ENCODE assay signal across 10 cellular contexts in genomic region chr6:111888928-111889696, GRCh38. TPM values are rescaled to one million over a fixed set of nuclear protein-coding genes. Genes with fewer than 3 reads are reported as not detected.
A peak's percentile ranks its signal among the peaks of the same experiment; 100 is the strongest.
DNase-seq lines count a peak whose midpoint lies in the region; ATAC-seq and TF ChIP-seq lines count a peak whose summit lies in the region.
"Had no signal": no experiment of that assay in that cellular context is flagged by ENCODE, and none has a peak within 500 bp of the region (broad histone marks: within the 10 kb centered on the region; RNA-seq: fewer than 3 reads in every experiment).

No MANE protein-coding gene starts in this region.

- in situ Hi-C loops in G401 (cut with HindIII; ENCODE audit: low sequenced_read_pairs): no loop called here

- DNase-seq in G401 (ENCODE audit: low spot score): peak; percentile 38
- DNase-seq in NCI-H774 (lab: John Stamatoyannopoulos, UW): peak; percentile 48
- no peak for DNase-seq in fibroblast of villous mesenchyme (ENCODE audit: low read depth)
- DNase-seq in omental fat pad (ENCODE audit: low spot score): no peak
- DNase-seq in kidney tubule cell (ENCODE audit: low spot score): no peak
- DNase-seq: DND-41 had no signal

- peak; percentile 51 for ATAC-seq in omental fat pad (ENCODE audit: low FRiP score)
- no peak for ATAC-seq in GM18858 (IDR thresholded peaks at IDR 0.05; ENCODE audit: unreplicated experiment)
- ATAC-seq in GM19324 (IDR thresholded peaks at IDR 0.05; ENCODE audit: low FRiP score, unreplicated experiment): no peak
- no peak for ATAC-seq in HG03108 (IDR thresholded peaks at IDR 0.05; ENCODE audit: unreplicated experiment)
- ATAC-seq: esophagus mucosa had no signal

- peak overlapping the region; percentile 7 for H3K4me3 ChIP-seq in fibroblast of villous mesenchyme (ENCODE audit: low read depth, low read length)

- no peak for TF ChIP-seq CTCF in fibroblast of villous mesenchyme (IDR thresholded peaks at IDR 0.05; ENCODE audit: insufficient read depth, low read depth, low read length)
- TF ChIP-seq CTCF in omental fat pad (IDR thresholded peaks at IDR 0.05): no peak

RNA-seq across cellular contexts. Expression of gene FYN, which starts 15.9 kb away (rescaled TPM):
- total RNA-seq in G401 (2014; rRNA removed; shearing (Covaris generic)): not detected in 2 replicates
- total RNA-seq in fibroblast of villous mesenchyme: 26.8 and 35.1 TPM in 2 replicates
- 100 to 1,000 TPM; 108 to 281 (median 186) TPM for total RNA-seq in omental fat pad

Comparison
In these comparisons a context has a peak if more than half of its experiments do, and no peak if none do; other contexts are left out.
1. DNase-seq: peak in G401 (single experiment) and NCI-H774 (single experiment); none in fibroblast of villous mesenchyme (single experiment), omental fat pad (single experiment) and kidney tubule cell (single experiment).
2. RNA of gene FYN, which starts 15.9 kb away (total RNA-seq): 108 to 281 TPM in omental fat pad and 26.8 to 35.1 TPM in fibroblast of villous mesenchyme; not detected in G401; every median in the first group is over 10 times any median in the second.